ENCODE assay signal across 1 cellular context in the genomic region with DNA sequence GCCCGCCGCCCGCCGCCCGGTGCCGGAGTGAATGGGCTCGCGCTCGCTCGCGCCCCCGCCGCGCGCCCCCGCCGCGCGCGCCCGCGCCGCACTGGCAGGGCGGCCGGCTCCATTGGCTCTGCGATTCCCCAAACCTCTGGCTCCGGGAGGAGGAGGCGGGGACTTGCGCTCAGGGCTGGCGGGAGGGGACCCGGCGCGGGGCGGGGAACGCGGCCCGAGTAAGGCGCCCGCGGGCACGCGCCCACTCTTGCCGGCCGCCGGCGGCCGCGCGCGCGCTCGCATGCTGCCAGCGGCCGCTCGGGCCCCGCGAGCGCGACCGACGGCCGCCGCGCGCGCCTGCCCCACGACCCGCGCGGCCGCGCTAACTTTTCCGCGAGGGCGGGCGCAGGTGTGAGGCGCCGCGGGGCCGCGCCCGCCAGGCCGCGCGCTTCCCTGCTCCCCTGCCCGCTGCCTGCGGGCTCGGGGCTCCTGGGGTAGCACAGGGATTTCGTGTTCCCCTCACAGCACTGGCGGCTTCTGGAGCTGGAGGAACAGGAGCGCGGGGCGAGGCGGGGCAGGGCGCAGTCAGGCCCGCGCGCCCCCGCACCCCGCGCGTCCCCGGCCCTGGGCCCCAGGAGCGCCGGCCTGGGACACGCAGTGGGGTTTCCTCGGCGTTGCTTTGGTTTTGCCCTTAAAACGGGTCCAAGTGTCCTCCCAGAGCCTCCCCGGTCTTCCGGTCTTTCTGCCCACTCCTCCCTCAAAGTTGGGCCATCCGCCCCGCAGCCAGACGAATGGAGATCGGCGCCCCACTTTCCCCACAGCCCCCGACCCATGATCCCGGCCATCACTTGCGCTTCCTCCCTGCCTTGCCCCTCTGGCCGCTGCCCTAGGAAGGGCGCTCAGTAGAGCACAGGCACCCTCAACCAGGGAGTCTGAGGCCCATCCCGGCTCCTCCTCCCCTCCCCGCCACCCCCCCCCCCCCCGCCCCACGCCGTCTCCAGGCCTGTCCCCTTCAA.
A peak's percentile ranks its signal among the peaks of the same experiment; 100 is the strongest.
TF ChIP-seq lines count a peak whose summit lies in the region.

No MANE protein-coding gene starts in this region.

TF ChIP-seq in K562, 482 proteins besides CTCF, POLR2A, EP300 and RAD21 (continued from another document):
- TF ChIP-seq, protein P1, sequence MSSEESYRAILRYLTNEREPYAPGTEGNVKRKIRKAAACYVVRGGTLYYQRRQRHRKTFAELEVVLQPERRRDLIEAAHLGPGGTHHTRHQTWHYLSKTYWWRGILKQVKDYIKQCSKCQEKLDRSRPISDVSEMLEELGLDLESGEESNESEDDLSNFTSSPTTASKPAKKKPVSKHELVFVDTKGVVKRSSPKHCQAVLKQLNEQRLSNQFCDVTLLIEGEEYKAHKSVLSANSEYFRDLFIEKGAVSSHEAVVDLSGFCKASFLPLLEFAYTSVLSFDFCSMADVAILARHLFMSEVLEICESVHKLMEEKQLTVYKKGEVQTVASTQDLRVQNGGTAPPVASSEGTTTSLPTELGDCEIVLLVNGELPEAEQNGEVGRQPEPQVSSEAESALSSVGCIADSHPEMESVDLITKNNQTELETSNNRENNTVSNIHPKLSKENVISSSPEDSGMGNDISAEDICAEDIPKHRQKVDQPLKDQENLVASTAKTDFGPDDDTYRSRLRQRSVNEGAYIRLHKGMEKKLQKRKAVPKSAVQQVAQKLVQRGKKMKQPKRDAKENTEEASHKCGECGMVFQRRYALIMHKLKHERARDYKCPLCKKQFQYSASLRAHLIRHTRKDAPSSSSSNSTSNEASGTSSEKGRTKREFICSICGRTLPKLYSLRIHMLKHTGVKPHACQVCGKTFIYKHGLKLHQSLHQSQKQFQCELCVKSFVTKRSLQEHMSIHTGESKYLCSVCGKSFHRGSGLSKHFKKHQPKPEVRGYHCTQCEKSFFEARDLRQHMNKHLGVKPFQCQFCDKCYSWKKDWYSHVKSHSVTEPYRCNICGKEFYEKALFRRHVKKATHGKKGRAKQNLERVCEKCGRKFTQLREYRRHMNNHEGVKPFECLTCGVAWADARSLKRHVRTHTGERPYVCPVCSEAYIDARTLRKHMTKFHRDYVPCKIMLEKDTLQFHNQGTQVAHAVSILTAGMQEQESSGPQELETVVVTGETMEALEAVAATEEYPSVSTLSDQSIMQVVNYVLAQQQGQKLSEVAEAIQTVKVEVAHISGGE (CRISPR knock-in tag; IDR thresholded peaks at IDR 0.05): peak in 1 of 3 experiments; percentile 89; a peak in 2 of 6 replicates
- no peak for TF ChIP-seq KAT2B (IDR thresholded peaks at IDR 0.05; ENCODE audit: low read depth, low read length)
- TF ChIP-seq NONO (IDR thresholded peaks at IDR 0.05; ENCODE audit: low read depth in 2 of 2, low read length in 1 of 2): 0 out of 4 replicates have a peak, but pooled peaks of 1 of the 2 experiments have one; percentile 7
- TF ChIP-seq ZNF507 (tag; conservative IDR thresholded peaks at IDR 0.05): no peak
- no peak for TF ChIP-seq RBM15 (IDR thresholded peaks at IDR 0.05; ENCODE audit: insufficient read depth, low read length)
- TF ChIP-seq DNMT1 (IDR thresholded peaks at IDR 0.05): no peak
- peak; percentile 68; the same call in 1 of the 2 replicates for TF ChIP-seq BACH1 (tag; IDR thresholded peaks at IDR 0.05)
- TF ChIP-seq, protein P2, sequence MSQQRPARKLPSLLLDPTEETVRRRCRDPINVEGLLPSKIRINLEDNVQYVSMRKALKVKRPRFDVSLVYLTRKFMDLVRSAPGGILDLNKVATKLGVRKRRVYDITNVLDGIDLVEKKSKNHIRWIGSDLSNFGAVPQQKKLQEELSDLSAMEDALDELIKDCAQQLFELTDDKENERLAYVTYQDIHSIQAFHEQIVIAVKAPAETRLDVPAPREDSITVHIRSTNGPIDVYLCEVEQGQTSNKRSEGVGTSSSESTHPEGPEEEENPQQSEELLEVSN (IDR thresholded peaks at IDR 0.05; ENCODE audit: borderline replicate concordance in 1 of 2, extremely low read depth in 1 of 2, insufficient read depth in 1 of 2, insufficient read length in 1 of 2, low read depth in 1 of 2, low read length in 1 of 2, poor library complexity in 1 of 2, severe bottlenecking in 1 of 2): peak in 1 of 2 experiments; percentile 68
- peak; percentile 78 for TF ChIP-seq SMAD4 (CRISPR knock-in tag; conservative IDR thresholded peaks at IDR 0.05)
- TF ChIP-seq RFX1 (IDR thresholded peaks at IDR 0.05): no peak
- no peak for TF ChIP-seq ZC3H11A (IDR thresholded peaks at IDR 0.05; ENCODE audit: low read depth, low read length)
- 0 out of 2 replicates have a peak, but pooled peaks have one; percentile 31 for TF ChIP-seq SAFB (IDR thresholded peaks at IDR 0.05; ENCODE audit: borderline replicate concordance, low read depth, low read length)
- TF ChIP-seq, protein P3, sequence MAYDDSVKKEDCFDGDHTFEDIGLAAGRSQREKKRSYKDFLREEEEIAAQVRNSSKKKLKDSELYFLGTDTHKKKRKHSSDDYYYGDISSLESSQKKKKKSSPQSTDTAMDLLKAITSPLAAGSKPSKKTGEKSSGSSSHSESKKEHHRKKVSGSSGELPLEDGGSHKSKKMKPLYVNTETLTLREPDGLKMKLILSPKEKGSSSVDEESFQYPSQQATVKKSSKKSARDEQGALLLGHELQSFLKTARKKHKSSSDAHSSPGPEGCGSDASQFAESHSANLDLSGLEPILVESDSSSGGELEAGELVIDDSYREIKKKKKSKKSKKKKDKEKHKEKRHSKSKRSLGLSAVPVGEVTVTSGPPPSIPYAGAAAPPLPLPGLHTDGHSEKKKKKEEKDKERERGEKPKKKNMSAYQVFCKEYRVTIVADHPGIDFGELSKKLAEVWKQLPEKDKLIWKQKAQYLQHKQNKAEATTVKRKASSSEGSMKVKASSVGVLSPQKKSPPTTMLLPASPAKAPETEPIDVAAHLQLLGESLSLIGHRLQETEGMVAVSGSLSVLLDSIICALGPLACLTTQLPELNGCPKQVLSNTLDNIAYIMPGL (CRISPR knock-in tag; IDR thresholded peaks at IDR 0.05): no peak
- TF ChIP-seq, protein P4, sequence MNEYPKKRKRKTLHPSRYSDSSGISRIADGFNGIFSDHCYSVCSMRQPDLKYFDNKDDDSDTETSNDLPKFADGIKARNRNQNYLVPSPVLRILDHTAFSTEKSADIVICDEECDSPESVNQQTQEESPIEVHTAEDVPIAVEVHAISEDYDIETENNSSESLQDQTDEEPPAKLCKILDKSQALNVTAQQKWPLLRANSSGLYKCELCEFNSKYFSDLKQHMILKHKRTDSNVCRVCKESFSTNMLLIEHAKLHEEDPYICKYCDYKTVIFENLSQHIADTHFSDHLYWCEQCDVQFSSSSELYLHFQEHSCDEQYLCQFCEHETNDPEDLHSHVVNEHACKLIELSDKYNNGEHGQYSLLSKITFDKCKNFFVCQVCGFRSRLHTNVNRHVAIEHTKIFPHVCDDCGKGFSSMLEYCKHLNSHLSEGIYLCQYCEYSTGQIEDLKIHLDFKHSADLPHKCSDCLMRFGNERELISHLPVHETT (CRISPR knock-in tag; conservative IDR thresholded peaks at IDR 0.05 in 1 of 2, IDR thresholded peaks at IDR 0.05 in 1 of 2): peak in 1 of 2 experiments; percentile 85; a peak in 2 of 4 replicates
- TF ChIP-seq ZNF644 (tag; IDR thresholded peaks at IDR 0.05; ENCODE audit: low read depth): peak; percentile 97
- no peak for TF ChIP-seq SMARCA4 (IDR thresholded peaks at IDR 0.05)
- no peak for TF ChIP-seq DPF2 (IDR thresholded peaks at IDR 0.05)
- no peak for TF ChIP-seq STAT5B (CRISPR knock-in tag; IDR thresholded peaks at IDR 0.05)
- TF ChIP-seq NUFIP1 (IDR thresholded peaks at IDR 0.05; ENCODE audit: partially characterized antibody): no peak
- TF ChIP-seq SRSF1 (IDR thresholded peaks at IDR 0.05; ENCODE audit: low read depth, low read length): no peak
- no peak for TF ChIP-seq HNRNPLL (IDR thresholded peaks at IDR 0.05; ENCODE audit: low read depth, low read length, poor library complexity, severe bottlenecking)
- no peak for TF ChIP-seq HOXB6 (CRISPR knock-in tag; IDR thresholded peaks at IDR 0.05; ENCODE audit: borderline replicate concordance)
- TF ChIP-seq DMBX1 (CRISPR knock-in tag; IDR thresholded peaks at IDR 0.05; ENCODE audit: borderline replicate concordance): peak; percentile 83; the same call in 1 of the 2 replicates
- peak; percentile 93 for TF ChIP-seq CTBP1 (IDR thresholded peaks at IDR 0.05; ENCODE audit: borderline replicate concordance)
- TF ChIP-seq, protein P5, sequence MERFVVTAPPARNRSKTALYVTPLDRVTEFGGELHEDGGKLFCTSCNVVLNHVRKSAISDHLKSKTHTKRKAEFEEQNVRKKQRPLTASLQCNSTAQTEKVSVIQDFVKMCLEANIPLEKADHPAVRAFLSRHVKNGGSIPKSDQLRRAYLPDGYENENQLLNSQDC (CRISPR knock-in tag; IDR thresholded peaks at IDR 0.05): no peak
